ENCODE assay signal across 8 cellular contexts in the genomic region with DNA sequence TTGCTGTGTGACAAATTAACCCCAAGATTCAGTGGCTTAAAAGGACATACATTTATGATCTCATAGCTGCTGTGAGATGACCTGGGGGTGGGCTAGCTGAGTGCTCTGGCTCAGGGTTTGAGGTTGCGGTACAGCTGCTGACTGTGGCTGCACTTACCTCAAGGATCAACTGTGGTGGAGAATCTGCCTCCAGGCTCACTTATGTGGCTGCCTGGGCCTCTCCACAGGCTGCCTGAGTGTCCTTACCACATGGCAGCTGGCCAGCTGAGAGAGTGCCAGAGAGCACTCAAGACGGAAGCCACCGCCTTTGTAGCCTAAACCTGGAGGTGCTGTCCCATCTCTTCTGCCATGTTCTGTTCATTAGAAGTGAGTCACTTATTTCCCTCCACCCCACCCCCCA. TPM values are rescaled to one million over a fixed set of nuclear protein-coding genes. Genes with fewer than 3 reads are reported as not detected.
A peak's percentile ranks its signal among the peaks of the same experiment; 100 is the strongest.
DNase-seq lines count a peak whose midpoint lies in the region; ATAC-seq and TF ChIP-seq lines count a peak whose summit lies in the region.

No MANE protein-coding gene starts in this region.

- H3K9me3 Mint-ChIP-seq in activated T-helper 17 cell treated with anti-CD3 and anti-CD28 coated beads, Interleukin-2, amount 50 U/mL, for 72 hours: no peaks in the 10 kb centered on the region
- no peaks in the 10 kb centered on the region for H3K9me3 Mint-ChIP-seq in natural killer cell

- H3K27ac ChIP-seq in spleen: no peak overlapping the region

- TF ChIP-seq CTCF in GM13977 (IDR thresholded peaks at IDR 0.05; ENCODE audit: extremely low read depth, insufficient read depth, missing control alignments): no peak
- no peak for TF ChIP-seq CTCF in natural killer cell (IDR thresholded peaks at IDR 0.05)
- TF ChIP-seq CTCF in spleen (IDR thresholded peaks at IDR 0.05 in 8 of 11, conservative IDR thresholded peaks at IDR 0.05 in 3 of 11): no peak

- peak; percentile 62 for DNase-seq in GM13977 (ENCODE audit: low spot score)
- DNase-seq in NCI-H1105 treated with DMSO at 0.1 percent for 48 hours (lab: John Stamatoyannopoulos, UW): peak; percentile 75
- no peak for DNase-seq in natural killer cell
- no peak for DNase-seq in central memory CD4-positive, alpha-beta T cell
- DNase-seq in spleen: no peak

- intact Hi-C loops in natural killer cell (cut with micrococcal nuclease): no loop called here
- intact Hi-C loops in spleen (cut with DNase I; ENCODE audit: low total_unique reads): no loop called here

- H3K27me3 ChIP-seq in spleen (replicated peaks in 1 of 7): peaks cover 2 to 98% (median 64%) of the 10 kb centered on the region in 7 donors

- TF ChIP-seq POLR2A in spleen (IDR thresholded peaks at IDR 0.05): no peak

- peaks cover 8 to 43% (median 23%) of the 10 kb centered on the region in 6 donors for H3K4me1 ChIP-seq in spleen

- peak overlapping the region; percentile 5 for H3K4me3 Mint-ChIP-seq in activated T-helper 17 cell treated with anti-CD3 and anti-CD28 coated beads, Interleukin-2, amount 50 U/mL, for 72 hours
- no peak overlapping the region for H3K4me3 Mint-ChIP-seq in natural killer cell

- peaks cover 8% of the 10 kb centered on the region for H3K4me1 Mint-ChIP-seq in activated T-helper 17 cell treated with anti-CD3 and anti-CD28 coated beads, Interleukin-2, amount 50 U/mL, for 72 hours
- H3K4me1 Mint-ChIP-seq in natural killer cell: peaks cover 5 to 17% of the 10 kb centered on the region in 2 donors

- H3K36me3 ChIP-seq in spleen: no peaks in the 10 kb centered on the region

- H3K27ac Mint-ChIP-seq in activated T-helper 17 cell treated with anti-CD3 and anti-CD28 coated beads, Interleukin-2, amount 50 U/mL, for 72 hours: no peak overlapping the region
- H3K27ac Mint-ChIP-seq in natural killer cell: no peak overlapping the region

- in situ Hi-C loops in GM13977 (cut with MboI; ENCODE audit: low pct_unique_long_range_greater_than_20kb, low sequenced_read_pairs, unreplicated experiment): no loop called here

- peaks cover 66% of the 10 kb centered on the region for H3K27me3 Mint-ChIP-seq in activated T-helper 17 cell treated with anti-CD3 and anti-CD28 coated beads, Interleukin-2, amount 50 U/mL, for 72 hours
- H3K27me3 Mint-ChIP-seq in natural killer cell (ENCODE audit: low read depth in 2 of 2): peaks cover 73 to 88% of the 10 kb centered on the region in 2 donors

- H3K9me3 ChIP-seq in spleen: no peaks in the 10 kb centered on the region

- H3K36me3 Mint-ChIP-seq in activated T-helper 17 cell treated with anti-CD3 and anti-CD28 coated beads, Interleukin-2, amount 50 U/mL, for 72 hours (ENCODE audit: low read depth): no peaks in the 10 kb centered on the region
- no peaks in the 10 kb centered on the region for H3K36me3 Mint-ChIP-seq in natural killer cell

- no peak overlapping the region for H3K4me3 ChIP-seq in spleen

- WGBS in spleen, 5 donors: 0 to 18% (median 14%) methylated on average over 3 of the region's 3 CpGs

- peak; percentile 81 for ATAC-seq in activated T-helper 17 cell treated with anti-CD3 and anti-CD28 coated beads, Interleukin-2, amount 50 U/mL, for 72 hours (replicated peaks)
- ATAC-seq in natural killer cell (peak in 2 of 3 donors; percentile 39 to 43), GM21381 (IDR thresholded peaks at IDR 0.05; ENCODE audit: unreplicated experiment) (no peak), GM19035 (IDR thresholded peaks at IDR 0.05; ENCODE audit: unreplicated experiment) (no peak)

RNA-seq across cellular contexts. Expression of a gene that starts 5.7 kb away (rescaled TPM):
- total RNA-seq in activated T-helper 17 cell treated with anti-CD3 and anti-CD28 coated beads, Interleukin-2, amount 50 U/mL, for 72 hours: not detected
- not detected for total RNA-seq in natural killer cell
- under 1 TPM in 3 of 7 donors, not detected in 4; 0.13 to 0.47 (median 0.23) TPM for total RNA-seq in spleen
- under 1 TPM; 0.03 to 0.51 (median 0.43) TPM for polyA plus RNA-seq in spleen

RNA-seq across cellular contexts. Expression of a gene that starts 32.7 kb away (rescaled TPM):
- not detected for total RNA-seq in activated T-helper 17 cell treated with anti-CD3 and anti-CD28 coated beads, Interleukin-2, amount 50 U/mL, for 72 hours
- total RNA-seq in natural killer cell (1 to 10 TPM in 1 of 3 donors, under 1 TPM in 2; 0.52 to 1.4 (median 0.80) TPM), spleen (10 to 100 TPM; 16.1 to 28.3 (median 24.2) TPM)
- 1 to 10 TPM; 1.4 to 6.2 (median 2.6) TPM for polyA plus RNA-seq in spleen

Comparison
In these comparisons a context has a peak if more than half of its experiments do, and no peak if none do; other contexts are left out.
1. DNase-seq: peak in GM13977 (single experiment) and NCI-H1105 treated with DMSO at 0.1 percent for 48 hours (single experiment); none in natural killer cell (single experiment), central memory CD4-positive, alpha-beta T cell (single experiment) and spleen (single experiment).
2. ATAC-seq: peak in activated T-helper 17 cell treated with anti-CD3 and anti-CD28 coated beads, Interleukin-2, amount 50 U/mL, for 72 hours (single experiment) and natural killer cell (2 of 3); none in GM21381 (single experiment) and GM19035 (single experiment).
3. RNA of a gene that starts 32.7 kb away (total RNA-seq): 16.1 to 28.3 TPM in spleen; 0.52 to 1.4 TPM in natural killer cell and not detected in activated T-helper 17 cell treated with anti-CD3 and anti-CD28 coated beads, Interleukin-2, amount 50 U/mL, for 72 hours; every median in the first group is over 4 times any median in the second.